ENCODE assay signal across 1 cellular context in the genomic region with DNA sequence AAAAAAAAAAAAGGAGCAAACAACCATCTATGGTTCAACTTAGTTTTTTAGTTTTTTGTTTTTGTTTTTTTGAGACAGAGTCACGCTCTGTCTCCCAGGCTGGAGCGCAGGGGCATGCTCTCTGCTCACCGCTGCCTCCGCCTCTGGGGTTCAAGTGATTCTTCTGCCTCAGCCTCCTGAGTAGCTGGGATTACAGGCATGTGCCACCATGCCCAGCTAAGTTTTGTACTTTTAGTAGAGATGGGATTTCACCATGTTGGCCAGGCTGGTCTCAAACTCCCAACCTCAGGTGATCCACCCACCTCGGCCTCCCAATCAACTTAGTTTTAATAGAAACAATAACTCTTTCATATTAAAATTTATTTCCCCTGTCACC.
A peak's percentile ranks its signal among the peaks of the same experiment; 100 is the strongest.
TF ChIP-seq lines count a peak whose summit lies in the region.
"Not testable (repeated sequence)": the region's sequence is repeated elsewhere in the genome, so short reads cannot be mapped to it uniquely, and the experiment has no call there.

No MANE protein-coding gene starts in this region.

TF ChIP-seq in HepG2, 621 proteins besides CTCF, POLR2A, EP300 and RAD21:
- TF ChIP-seq ZNF567 (CRISPR knock-in tag; IDR thresholded peaks at IDR 0.05; ENCODE audit: borderline replicate concordance) = 0 out of 2 replicates have a peak, but pooled peaks have one; percentile 31
- TF ChIP-seq SOX5 (CRISPR knock-in tag; IDR thresholded peaks at IDR 0.05; ENCODE audit: borderline replicate concordance) = 0 out of 2 replicates have a peak, but pooled peaks have one; percentile 4
- peak; percentile 45; the same call in 1 of the 2 replicates for TF ChIP-seq ZNF414 (CRISPR knock-in tag; IDR thresholded peaks at IDR 0.05)
- 0 out of 2 replicates have a peak, but pooled peaks have one; percentile 39 for TF ChIP-seq AKAP8 (CRISPR knock-in tag; IDR thresholded peaks at IDR 0.05)
- 0 out of 2 replicates have a peak, but pooled peaks have one; percentile 30 for TF ChIP-seq ZNF350 (CRISPR knock-in tag; IDR thresholded peaks at IDR 0.05; ENCODE audit: borderline replicate concordance, low read depth)
- not testable (repeated sequence) for TF ChIP-seq SP1 (IDR thresholded peaks at IDR 0.05)
- 0 out of 2 replicates have a peak, but pooled peaks have one; percentile 5 for TF ChIP-seq SP1 (CRISPR knock-in tag; IDR thresholded peaks at IDR 0.05)
- TF ChIP-seq HOXA3 (CRISPR knock-in tag; IDR thresholded peaks at IDR 0.05) = peak; percentile 31; the same call in 1 of the 2 replicates
- TF ChIP-seq NFKB2 (CRISPR knock-in tag; IDR thresholded peaks at IDR 0.05; ENCODE audit: borderline replicate concordance) = peak; percentile 60; the same call in 1 of the 2 replicates
- TF ChIP-seq FOXC1 (CRISPR knock-in tag; IDR thresholded peaks at IDR 0.05; ENCODE audit: borderline replicate concordance) = 0 out of 2 replicates have a peak, but pooled peaks have one; percentile 27
- peak; percentile 60 for TF ChIP-seq ZBTB38 (CRISPR knock-in tag; IDR thresholded peaks at IDR 0.05)
- peak; percentile 58; the same call in 1 of the 2 replicates for TF ChIP-seq KDM5B (CRISPR knock-in tag; IDR thresholded peaks at IDR 0.05; ENCODE audit: borderline replicate concordance)
- peak; percentile 25; the same call in 1 of the 2 replicates for TF ChIP-seq ZNF430 (CRISPR knock-in tag; IDR thresholded peaks at IDR 0.05)
- peak; percentile 11 for TF ChIP-seq ZEB1 (IDR thresholded peaks at IDR 0.05; ENCODE audit: insufficient replicate concordance, low read depth)
- peak; percentile 47; the same call in 1 of the 2 replicates for TF ChIP-seq MYC (CRISPR knock-in tag; IDR thresholded peaks at IDR 0.05; ENCODE audit: borderline replicate concordance)
- 0 out of 2 replicates have a peak, but pooled peaks have one; percentile 36 for TF ChIP-seq RXRA (CRISPR knock-in tag; IDR thresholded peaks at IDR 0.05)
- peak; percentile 13; the same call in 1 of the 2 replicates for TF ChIP-seq ZMYM2 (CRISPR knock-in tag; IDR thresholded peaks at IDR 0.05)
- 0 out of 2 replicates have a peak, but pooled peaks have one; percentile 20 for TF ChIP-seq GATAD1 (CRISPR knock-in tag; IDR thresholded peaks at IDR 0.05)
- 0 out of 2 replicates have a peak, but pooled peaks have one; percentile 10 for TF ChIP-seq RCOR2 (CRISPR knock-in tag; IDR thresholded peaks at IDR 0.05)
- TF ChIP-seq KDM2A (CRISPR knock-in tag; IDR thresholded peaks at IDR 0.05; ENCODE audit: borderline replicate concordance, low read depth) = peak; percentile 9; the same call in 1 of the 2 replicates
- TF ChIP-seq TP53 (CRISPR knock-in tag; conservative IDR thresholded peaks at IDR 0.05) = 0 out of 2 replicates have a peak, but pooled peaks have one; percentile 7
- TF ChIP-seq, protein P1, sequence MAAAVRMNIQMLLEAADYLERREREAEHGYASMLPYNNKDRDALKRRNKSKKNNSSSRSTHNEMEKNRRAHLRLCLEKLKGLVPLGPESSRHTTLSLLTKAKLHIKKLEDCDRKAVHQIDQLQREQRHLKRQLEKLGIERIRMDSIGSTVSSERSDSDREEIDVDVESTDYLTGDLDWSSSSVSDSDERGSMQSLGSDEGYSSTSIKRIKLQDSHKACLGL (CRISPR knock-in tag; IDR thresholded peaks at IDR 0.05) = 0 out of 2 replicates have a peak, but pooled peaks have one; percentile 14
- TF ChIP-seq ZNF292 (CRISPR knock-in tag; IDR thresholded peaks at IDR 0.05; ENCODE audit: borderline replicate concordance, low read depth) = peak; percentile 55; the same call in 1 of the 2 replicates
- TF ChIP-seq, protein P2, sequence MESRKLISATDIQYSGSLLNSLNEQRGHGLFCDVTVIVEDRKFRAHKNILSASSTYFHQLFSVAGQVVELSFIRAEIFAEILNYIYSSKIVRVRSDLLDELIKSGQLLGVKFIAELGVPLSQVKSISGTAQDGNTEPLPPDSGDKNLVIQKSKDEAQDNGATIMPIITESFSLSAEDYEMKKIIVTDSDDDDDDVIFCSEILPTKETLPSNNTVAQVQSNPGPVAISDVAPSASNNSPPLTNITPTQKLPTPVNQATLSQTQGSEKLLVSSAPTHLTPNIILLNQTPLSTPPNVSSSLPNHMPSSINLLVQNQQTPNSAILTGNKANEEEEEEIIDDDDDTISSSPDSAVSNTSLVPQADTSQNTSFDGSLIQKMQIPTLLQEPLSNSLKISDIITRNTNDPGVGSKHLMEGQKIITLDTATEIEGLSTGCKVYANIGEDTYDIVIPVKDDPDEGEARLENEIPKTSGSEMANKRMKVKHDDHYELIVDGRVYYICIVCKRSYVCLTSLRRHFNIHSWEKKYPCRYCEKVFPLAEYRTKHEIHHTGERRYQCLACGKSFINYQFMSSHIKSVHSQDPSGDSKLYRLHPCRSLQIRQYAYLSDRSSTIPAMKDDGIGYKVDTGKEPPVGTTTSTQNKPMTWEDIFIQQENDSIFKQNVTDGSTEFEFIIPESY (CRISPR knock-in tag; IDR thresholded peaks at IDR 0.05) = peak; percentile 51; the same call in 1 of the 2 replicates
- TF ChIP-seq WIZ (CRISPR knock-in tag; IDR thresholded peaks at IDR 0.05) = 0 out of 2 replicates have a peak, but pooled peaks have one; percentile 63
- TF ChIP-seq SPEN (CRISPR knock-in tag; IDR thresholded peaks at IDR 0.05; ENCODE audit: low read depth) = 0 out of 2 replicates have a peak, but pooled peaks have one; percentile 24
- peak; percentile 33; the same call in 1 of the 2 replicates for TF ChIP-seq ZNF746 (CRISPR knock-in tag; IDR thresholded peaks at IDR 0.05)
- TF ChIP-seq ZNF83 (CRISPR knock-in tag; IDR thresholded peaks at IDR 0.05; ENCODE audit: borderline replicate concordance) = 0 out of 2 replicates have a peak, but pooled peaks have one; percentile 66
